26 cellular contexts compared by ENCODE assay signal in genomic region chr2:187934692-187935091, GRCh38.
DNase-seq lines count a peak whose midpoint lies in the region; ATAC-seq, FAIRE-seq and TF ChIP-seq lines count a peak whose summit lies in the region.
"Had no signal": no experiment of that assay in that cellular context is flagged by ENCODE, and none has a peak within 500 bp of the region (broad histone marks: within the 10 kb centered on the region; RNA-seq: fewer than 3 reads in every experiment).

No MANE protein-coding gene starts in this region.

- H3K4me1 Mint-ChIP-seq in stimulated activated effector memory CD8-positive, alpha-beta T cell treated with anti-CD3 and anti-CD28 coated beads, Interleukin-12 subunit alpha, Interleukin-12 subunit beta, amount 100 ng/mL, for 72 hours = no peaks in the 10 kb centered on the region
- H3K4me1 Mint-ChIP-seq: B cell had no signal

- no peak overlapping the region for H2BK120ac ChIP-seq in H1 (replicated peaks; ENCODE audit: low read depth, low read length)

- H2AFZ ChIP-seq in H1 (ENCODE audit: low read length) = no peak overlapping the region

- no peak overlapping the region for H3K18ac ChIP-seq in H1 (ENCODE audit: extremely low read depth, low read length)

- H2BK15ac ChIP-seq in H1 (ENCODE audit: low read length) = no peak overlapping the region

- ATAC-seq in right cardiac atrium = peak; percentile 72 to 83
- peak; percentile 36 for ATAC-seq in stimulated activated effector memory CD8-positive, alpha-beta T cell treated with anti-CD3 and anti-CD28 coated beads, Interleukin-12 subunit alpha, Interleukin-12 subunit beta, amount 100 ng/mL, for 72 hours
- ATAC-seq: CD8-positive, alpha-beta T cell; HCT116; K562; SK-N-SH treated with all-trans-retinoic acid at 6 μM for 48 hours had no signal

- H3K27me3 ChIP-seq in right cardiac atrium (ENCODE audit: control insufficient read depth, insufficient read depth) (no peaks in the 10 kb centered on the region), right atrium auricular region (no peaks in the 10 kb centered on the region), H1 (replicated peaks in 1 of 4; ENCODE audit: control insufficient read depth in 3 of 4, extremely low read depth in 1 of 4, insufficient read depth in 3 of 4, low read length in 3 of 4) (no peaks in the 10 kb centered on the region)
- H3K27me3 ChIP-seq: SJCRH30 had no signal

- POLR2A ChIA-PET in H1 (lab: Charles Lee; ENCODE audit: partially characterized antibody) = no interaction called here

- no peak for TF ChIP-seq EP300 in H1 (IDR thresholded peaks at IDR 0.05; ENCODE audit: borderline replicate concordance in 1 of 2, low read depth in 2 of 2, low read length in 2 of 2)

- TF ChIP-seq RAD21 in H1 (IDR thresholded peaks at IDR 0.05 in 1 of 2, conservative IDR thresholded peaks at IDR 0.05 in 1 of 2; ENCODE audit: low read depth in 2 of 2, low read length in 2 of 2) = no peak

- H2AK5ac ChIP-seq in H1 (ENCODE audit: low read depth, low read length) = no peak overlapping the region

- no peak overlapping the region for H3K4me3 Mint-ChIP-seq in stimulated activated effector memory CD8-positive, alpha-beta T cell treated with anti-CD3 and anti-CD28 coated beads, Interleukin-12 subunit alpha, Interleukin-12 subunit beta, amount 100 ng/mL, for 72 hours
- H3K4me3 Mint-ChIP-seq: B cell; CD8-positive, alpha-beta T cell had no signal

- no peak overlapping the region for H3K27ac Mint-ChIP-seq in stimulated activated effector memory CD8-positive, alpha-beta T cell treated with anti-CD3 and anti-CD28 coated beads, Interleukin-12 subunit alpha, Interleukin-12 subunit beta, amount 100 ng/mL, for 72 hours
- H3K27ac Mint-ChIP-seq: B cell; CD8-positive, alpha-beta T cell had no signal

- FAIRE-seq in H1 (lab: Jason Lieb, UNC) = no peak
- FAIRE-seq: G401.6, K562 had no signal

- no peak overlapping the region for H3K56ac ChIP-seq in H1 (replicated peaks; ENCODE audit: insufficient read length, low read depth, low read length)

- H4K5ac ChIP-seq in H1 (ENCODE audit: insufficient read length, low read depth, low read length) = no peak overlapping the region

- H3K9me3 Mint-ChIP-seq in stimulated activated effector memory CD8-positive, alpha-beta T cell treated with anti-CD3 and anti-CD28 coated beads, Interleukin-12 subunit alpha, Interleukin-12 subunit beta, amount 100 ng/mL, for 72 hours = no peaks in the 10 kb centered on the region
- H3K9me3 Mint-ChIP-seq: CD8-positive, alpha-beta T cell had no signal

- no peak overlapping the region for H4K8ac ChIP-seq in H1 (ENCODE audit: extremely low read depth, insufficient read depth, low read length)

- H3K23ac ChIP-seq in H1 (ENCODE audit: insufficient read length) = peak overlapping the region; percentile 61

- no peaks in the 10 kb centered on the region for H3K79me1 ChIP-seq in H1 (ENCODE audit: low read depth, low read length)

- no peaks in the 10 kb centered on the region for H4K20me1 ChIP-seq in H1 (replicated peaks in 1 of 2; ENCODE audit: control insufficient read depth in 1 of 2, insufficient read depth in 2 of 2, low read length in 2 of 2)

- H3K4ac ChIP-seq in H1 (replicated peaks; ENCODE audit: insufficient read length, low read depth, low read length) = no peak overlapping the region

- H3K79me2 ChIP-seq in H1 (ENCODE audit: control insufficient read depth in 1 of 2, insufficient read depth in 2 of 2, low read length in 2 of 2) = no peaks in the 10 kb centered on the region

- peak; percentile 16 to 69 (median 57) for DNase-seq in right cardiac atrium
- DNase-seq in right atrium auricular region (ENCODE audit: low spot score) = no peak
- DNase-seq in H1 (ENCODE audit: low read depth in 1 of 2, low spot score in 2 of 2) = no peak
- no peak for DNase-seq in stimulated activated effector memory CD8-positive, alpha-beta T cell treated with anti-CD3 and anti-CD28 coated beads, Interleukin-12 subunit alpha, Interleukin-12 subunit beta, amount 100 ng/mL, for 72 hours (ENCODE audit: low spot score in 2 of 2)
- DNase-seq in NCI-H2171 treated with DMSO at 0.1 percent for 48 hours (lab: John Stamatoyannopoulos, UW) = no peak
- DNase-seq in AG08395 (ENCODE audit: low spot score) = no peak
- DNase-seq in activated CD4-positive, alpha-beta T cell treated with anti-CD3 and anti-CD28 coated beads, Interleukin-2, amount 50 U/mL, for 4 hours = no peak
- DNase-seq: Caco-2; CD8-positive, alpha-beta T cell; Kasumi-1; NCI-H1092 treated with DMSO at 0.1 percent for 48 hours; NCI-H1436; NCI-H187; NCI-H2081 treated with DMSO at 0.1 percent for 48 hours; NCI-H2171; NCI-H345; NCI-H524 treated with DMSO at 0.1 percent for 48 hours; NCI-H774; NK-92 treated with Interleukin-12 subunit alpha and Interleukin-12 subunit beta, amount 100 ng/mL, for 24 hours; SJCRH30 had no signal

- H3K23me2 ChIP-seq in H1 (ENCODE audit: low read depth, low read length) = no peaks in the 10 kb centered on the region

- no peak overlapping the region for H3K9ac ChIP-seq in H1 (replicated peaks in 1 of 4; ENCODE audit: extremely low read depth in 1 of 4, low read depth in 3 of 4, low read length in 3 of 4)

- no peak for TF ChIP-seq POLR2A in H1 (IDR thresholded peaks at IDR 0.05; ENCODE audit: control extremely low read depth in 1 of 2, low read depth in 2 of 2, low read length in 2 of 2)

- no peak overlapping the region for H3K4me2 ChIP-seq in H1 (ENCODE audit: insufficient read depth in 1 of 2, low read depth in 2 of 2, low read length in 2 of 2)

- TF ChIP-seq CTCF in right atrium auricular region (IDR thresholded peaks at IDR 0.05) = no peak
- no peak for TF ChIP-seq CTCF in H1 (IDR thresholded peaks at IDR 0.05; ENCODE audit: control extremely low read depth in 1 of 3, insufficient read depth in 1 of 3, low read depth in 1 of 3, low read length in 3 of 3)

- no peak overlapping the region for H2BK5ac ChIP-seq in H1 (ENCODE audit: low read depth, low read length)

- intact Hi-C loops in right cardiac atrium (cut with DNase I) = no loop called here

- H3K14ac ChIP-seq in H1 (ENCODE audit: insufficient read length) = no peak overlapping the region

- no peaks in the 10 kb centered on the region for H3K36me3 Mint-ChIP-seq in stimulated activated effector memory CD8-positive, alpha-beta T cell treated with anti-CD3 and anti-CD28 coated beads, Interleukin-12 subunit alpha, Interleukin-12 subunit beta, amount 100 ng/mL, for 72 hours
- H3K36me3 Mint-ChIP-seq: CD8-positive, alpha-beta T cell had no signal

- H3K36me3 ChIP-seq in right atrium auricular region (no peaks in the 10 kb centered on the region), H1 (ENCODE audit: control insufficient read depth in 2 of 4, insufficient read depth in 4 of 4, low read length in 3 of 4) (no peaks in the 10 kb centered on the region)
- H3K36me3 ChIP-seq: SJCRH30 had no signal

- WGBS in right cardiac atrium = 62% methylated on average over 4 of the region's 4 CpGs
- 88% methylated on average over 4 of the region's 4 CpGs; no CpG with 5 or more reads in 1 of the 2 experiments for WGBS in H1 (ENCODE audit: extremely low coverage in 1 of 2, insufficient coverage in 1 of 2, insufficient read length in 1 of 2, insufficient replicate concordance in 2 of 2, low coverage in 1 of 2, low lambda C conversion rate in 2 of 2, missing lambda C conversion rate in 1 of 2), 2 experiments

- H3K9me3 ChIP-seq in right cardiac atrium (ENCODE audit: control insufficient read depth, low read length) (no peaks in the 10 kb centered on the region), right atrium auricular region (no peaks in the 10 kb centered on the region), H1 (ENCODE audit: insufficient read depth in 2 of 2, low read depth in 1 of 2, low read length in 1 of 2) (no peaks in the 10 kb centered on the region)
- H3K9me3 ChIP-seq: Caco-2, SJCRH30 had no signal

- peaks cover 2% of the 10 kb centered on the region for H3K4me1 ChIP-seq in right cardiac atrium (ENCODE audit: control insufficient read depth, insufficient read depth, low read length)
- H3K4me1 ChIP-seq in right atrium auricular region = no peaks in the 10 kb centered on the region
- no peaks in the 10 kb centered on the region for H3K4me1 ChIP-seq in H1 (replicated peaks in 1 of 4; ENCODE audit: control insufficient read depth in 3 of 4, insufficient read depth in 4 of 4, low read length in 3 of 4)
- H3K4me1 ChIP-seq: Caco-2, SJCRH30 had no signal

- CTCF ChIA-PET in H1 (lab: Charles Lee; ENCODE audit: partially characterized antibody) = interaction anchor here (0.7 to 1.5 kb wide), 3 partner anchors 10 to 902 kb away, joined by 3 read pairs; no protein-coding TSS in a partner anchor

- H3K27ac ChIP-seq in right cardiac atrium (ENCODE audit: low read length) (no peak overlapping the region), right atrium auricular region (peak overlapping the region in 1 of 2 donors; percentile 23), H1 (ENCODE audit: low read depth, low read length) (no peak overlapping the region)
- H3K27ac ChIP-seq: C4-2B, SJCRH30 had no signal

- H3K4me3 ChIP-seq in right cardiac atrium (ENCODE audit: low read length) (no peak overlapping the region), right atrium auricular region (no peak overlapping the region), H1 (ENCODE audit: extremely low read depth in 1 of 4, insufficient read depth in 2 of 4, low read depth in 3 of 4, low read length in 4 of 4) (no peak overlapping the region)
- H3K4me3 ChIP-seq: K562, SJCRH30 had no signal

- no peak overlapping the region for H2BK12ac ChIP-seq in H1 (ENCODE audit: low read depth, low read length)

- H4K91ac ChIP-seq in H1 (replicated peaks; ENCODE audit: insufficient read length, low read length) = no peak overlapping the region

- no peak overlapping the region for H2BK20ac ChIP-seq in H1 (ENCODE audit: low read length)

TF ChIP-seq in H1, 55 proteins besides CTCF, POLR2A, EP300 and RAD21:
- TF ChIP-seq FOSL1 (IDR thresholded peaks at IDR 0.05; ENCODE audit: insufficient read depth, low read depth, low read length) = no peak
- TF ChIP-seq TEAD4 (IDR thresholded peaks at IDR 0.05; ENCODE audit: low read depth, low read length) = no peak
- no peak for TF ChIP-seq BCL11A (IDR thresholded peaks at IDR 0.05; ENCODE audit: low read depth in 2 of 2, low read length in 2 of 2)
TF ChIP-seq in H1: peak in this region for 0.

Comparison
In these comparisons a context has a peak if more than half of its experiments do, and no peak if none do; other contexts are left out.
1. DNase-seq: peak in right cardiac atrium (3 of 3); none in right atrium auricular region (single experiment), H1 (0 of 2), stimulated activated effector memory CD8-positive, alpha-beta T cell treated with anti-CD3 and anti-CD28 coated beads, Interleukin-12 subunit alpha, Interleukin-12 subunit beta, amount 100 ng/mL, for 72 hours (0 of 2), NCI-H2171 treated with DMSO at 0.1 percent for 48 hours (single experiment), AG08395 (single experiment) and activated CD4-positive, alpha-beta T cell treated with anti-CD3 and anti-CD28 coated beads, Interleukin-2, amount 50 U/mL, for 4 hours (0 of 2).